Comparison of ENCODE assay signal across 8 cellular contexts in genomic region chr6:155327326-155328073, GRCh38. TPM values are rescaled to one million over a fixed set of nuclear protein-coding genes. Genes with fewer than 3 reads are reported as not detected.
DNase-seq lines count a peak whose midpoint lies in the region; ATAC-seq and TF ChIP-seq lines count a peak whose summit lies in the region.

No MANE protein-coding gene starts in this region.

- ATAC-seq in HG02885 (IDR thresholded peaks at IDR 0.05; ENCODE audit: poor library complexity, unreplicated experiment) = peak; percentile 68
- ATAC-seq in activated CD4-positive, CD25-positive, alpha-beta regulatory T cell treated with anti-CD3 and anti-CD28 coated beads, Interleukin-2, amount 50 U/mL, for 24 hours = peak; percentile 35 to 55
- no peak for ATAC-seq in HG02610 (IDR thresholded peaks at IDR 0.05; ENCODE audit: unreplicated experiment)

- H3K4me3 ChIP-seq in GM12875 (ENCODE audit: low read depth, low read length) = no peak overlapping the region

- peak; percentile 49; the same call in 1 of the 2 replicates for TF ChIP-seq CTCF in GM12875 (IDR thresholded peaks at IDR 0.05; ENCODE audit: borderline replicate concordance, insufficient read depth, low read depth, low read length)

- DNase-seq in NCI-H2171 (lab: John Stamatoyannopoulos, UW) (peak; percentile 25), cerebellum (ENCODE audit: low spot score) (peak; percentile 36), lung microvascular endothelial cell (ENCODE audit: low read depth in 2 of 2) (peak; percentile 77 to 84)
- DNase-seq in stimulated activated CD8-positive, alpha-beta memory T cell treated with anti-CD3 and anti-CD28 coated beads, Interleukin-15, amount 100 ng/mL, for 24 hours (ENCODE audit: low read depth) = peak; percentile 13

RNA-seq across cellular contexts. Expression of gene TFB1M, which starts 13.2 kb away (rescaled TPM):
- total RNA-seq in cerebellum (26.8 TPM), lung microvascular endothelial cell (9.6 and 11.7 TPM in 2 replicates)

Comparison
In these comparisons a context has a peak if more than half of its experiments do, and no peak if none do; other contexts are left out.
1. DNase-seq: peak in every context shown above with its lines; median percentile 80 in lung microvascular endothelial cell; 36 in cerebellum; 25 in NCI-H2171; 13 in stimulated activated CD8-positive, alpha-beta memory T cell treated with anti-CD3 and anti-CD28 coated beads, Interleukin-15, amount 100 ng/mL, for 24 hours.